In the genomic region with DNA sequence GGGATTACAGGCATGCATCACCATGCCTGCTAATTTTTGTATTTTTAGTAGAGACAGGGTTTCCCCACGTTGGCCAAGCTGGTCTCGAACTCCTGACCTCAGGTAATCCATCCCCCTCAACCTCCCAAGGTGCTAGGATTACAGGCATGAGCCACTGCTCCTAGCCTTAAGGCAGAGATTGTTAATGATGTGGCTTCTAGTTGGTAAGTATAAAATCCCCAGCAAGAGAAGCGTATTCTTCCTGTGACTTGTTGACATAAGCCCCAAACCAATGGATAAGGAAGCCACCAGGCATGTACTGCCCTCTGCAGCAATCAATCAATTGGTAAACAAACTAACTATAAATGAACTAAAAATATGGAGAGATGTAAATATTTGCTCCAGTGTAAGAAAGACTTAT, we compare ENCODE assay signal across 2 cellular contexts.
TF ChIP-seq lines count a peak whose summit lies in the region.

No MANE protein-coding gene starts in this region.

TF ChIP-seq in GM23338, 12 proteins besides CTCF, POLR2A, EP300 and RAD21 (continued from another document):
- TF ChIP-seq JUNB (IDR thresholded peaks at IDR 0.05; ENCODE audit: unreplicated experiment) (no peak), EZH2phosphoT487 (IDR thresholded peaks at IDR 0.05; ENCODE audit: unreplicated experiment) (no peak), STAT1 (IDR thresholded peaks at IDR 0.05; ENCODE audit: unreplicated experiment) (no peak), POLR2AphosphoS5 (IDR thresholded peaks at IDR 0.05; ENCODE audit: low read depth) (no peak)
- TF ChIP-seq, protein P1, sequence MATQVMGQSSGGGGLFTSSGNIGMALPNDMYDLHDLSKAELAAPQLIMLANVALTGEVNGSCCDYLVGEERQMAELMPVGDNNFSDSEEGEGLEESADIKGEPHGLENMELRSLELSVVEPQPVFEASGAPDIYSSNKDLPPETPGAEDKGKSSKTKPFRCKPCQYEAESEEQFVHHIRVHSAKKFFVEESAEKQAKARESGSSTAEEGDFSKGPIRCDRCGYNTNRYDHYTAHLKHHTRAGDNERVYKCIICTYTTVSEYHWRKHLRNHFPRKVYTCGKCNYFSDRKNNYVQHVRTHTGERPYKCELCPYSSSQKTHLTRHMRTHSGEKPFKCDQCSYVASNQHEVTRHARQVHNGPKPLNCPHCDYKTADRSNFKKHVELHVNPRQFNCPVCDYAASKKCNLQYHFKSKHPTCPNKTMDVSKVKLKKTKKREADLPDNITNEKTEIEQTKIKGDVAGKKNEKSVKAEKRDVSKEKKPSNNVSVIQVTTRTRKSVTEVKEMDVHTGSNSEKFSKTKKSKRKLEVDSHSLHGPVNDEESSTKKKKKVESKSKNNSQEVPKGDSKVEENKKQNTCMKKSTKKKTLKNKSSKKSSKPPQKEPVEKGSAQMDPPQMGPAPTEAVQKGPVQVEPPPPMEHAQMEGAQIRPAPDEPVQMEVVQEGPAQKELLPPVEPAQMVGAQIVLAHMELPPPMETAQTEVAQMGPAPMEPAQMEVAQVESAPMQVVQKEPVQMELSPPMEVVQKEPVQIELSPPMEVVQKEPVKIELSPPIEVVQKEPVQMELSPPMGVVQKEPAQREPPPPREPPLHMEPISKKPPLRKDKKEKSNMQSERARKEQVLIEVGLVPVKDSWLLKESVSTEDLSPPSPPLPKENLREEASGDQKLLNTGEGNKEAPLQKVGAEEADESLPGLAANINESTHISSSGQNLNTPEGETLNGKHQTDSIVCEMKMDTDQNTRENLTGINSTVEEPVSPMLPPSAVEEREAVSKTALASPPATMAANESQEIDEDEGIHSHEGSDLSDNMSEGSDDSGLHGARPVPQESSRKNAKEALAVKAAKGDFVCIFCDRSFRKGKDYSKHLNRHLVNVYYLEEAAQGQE (IDR thresholded peaks at IDR 0.05; ENCODE audit: unreplicated experiment) = no peak
- TF ChIP-seq, protein P2, sequence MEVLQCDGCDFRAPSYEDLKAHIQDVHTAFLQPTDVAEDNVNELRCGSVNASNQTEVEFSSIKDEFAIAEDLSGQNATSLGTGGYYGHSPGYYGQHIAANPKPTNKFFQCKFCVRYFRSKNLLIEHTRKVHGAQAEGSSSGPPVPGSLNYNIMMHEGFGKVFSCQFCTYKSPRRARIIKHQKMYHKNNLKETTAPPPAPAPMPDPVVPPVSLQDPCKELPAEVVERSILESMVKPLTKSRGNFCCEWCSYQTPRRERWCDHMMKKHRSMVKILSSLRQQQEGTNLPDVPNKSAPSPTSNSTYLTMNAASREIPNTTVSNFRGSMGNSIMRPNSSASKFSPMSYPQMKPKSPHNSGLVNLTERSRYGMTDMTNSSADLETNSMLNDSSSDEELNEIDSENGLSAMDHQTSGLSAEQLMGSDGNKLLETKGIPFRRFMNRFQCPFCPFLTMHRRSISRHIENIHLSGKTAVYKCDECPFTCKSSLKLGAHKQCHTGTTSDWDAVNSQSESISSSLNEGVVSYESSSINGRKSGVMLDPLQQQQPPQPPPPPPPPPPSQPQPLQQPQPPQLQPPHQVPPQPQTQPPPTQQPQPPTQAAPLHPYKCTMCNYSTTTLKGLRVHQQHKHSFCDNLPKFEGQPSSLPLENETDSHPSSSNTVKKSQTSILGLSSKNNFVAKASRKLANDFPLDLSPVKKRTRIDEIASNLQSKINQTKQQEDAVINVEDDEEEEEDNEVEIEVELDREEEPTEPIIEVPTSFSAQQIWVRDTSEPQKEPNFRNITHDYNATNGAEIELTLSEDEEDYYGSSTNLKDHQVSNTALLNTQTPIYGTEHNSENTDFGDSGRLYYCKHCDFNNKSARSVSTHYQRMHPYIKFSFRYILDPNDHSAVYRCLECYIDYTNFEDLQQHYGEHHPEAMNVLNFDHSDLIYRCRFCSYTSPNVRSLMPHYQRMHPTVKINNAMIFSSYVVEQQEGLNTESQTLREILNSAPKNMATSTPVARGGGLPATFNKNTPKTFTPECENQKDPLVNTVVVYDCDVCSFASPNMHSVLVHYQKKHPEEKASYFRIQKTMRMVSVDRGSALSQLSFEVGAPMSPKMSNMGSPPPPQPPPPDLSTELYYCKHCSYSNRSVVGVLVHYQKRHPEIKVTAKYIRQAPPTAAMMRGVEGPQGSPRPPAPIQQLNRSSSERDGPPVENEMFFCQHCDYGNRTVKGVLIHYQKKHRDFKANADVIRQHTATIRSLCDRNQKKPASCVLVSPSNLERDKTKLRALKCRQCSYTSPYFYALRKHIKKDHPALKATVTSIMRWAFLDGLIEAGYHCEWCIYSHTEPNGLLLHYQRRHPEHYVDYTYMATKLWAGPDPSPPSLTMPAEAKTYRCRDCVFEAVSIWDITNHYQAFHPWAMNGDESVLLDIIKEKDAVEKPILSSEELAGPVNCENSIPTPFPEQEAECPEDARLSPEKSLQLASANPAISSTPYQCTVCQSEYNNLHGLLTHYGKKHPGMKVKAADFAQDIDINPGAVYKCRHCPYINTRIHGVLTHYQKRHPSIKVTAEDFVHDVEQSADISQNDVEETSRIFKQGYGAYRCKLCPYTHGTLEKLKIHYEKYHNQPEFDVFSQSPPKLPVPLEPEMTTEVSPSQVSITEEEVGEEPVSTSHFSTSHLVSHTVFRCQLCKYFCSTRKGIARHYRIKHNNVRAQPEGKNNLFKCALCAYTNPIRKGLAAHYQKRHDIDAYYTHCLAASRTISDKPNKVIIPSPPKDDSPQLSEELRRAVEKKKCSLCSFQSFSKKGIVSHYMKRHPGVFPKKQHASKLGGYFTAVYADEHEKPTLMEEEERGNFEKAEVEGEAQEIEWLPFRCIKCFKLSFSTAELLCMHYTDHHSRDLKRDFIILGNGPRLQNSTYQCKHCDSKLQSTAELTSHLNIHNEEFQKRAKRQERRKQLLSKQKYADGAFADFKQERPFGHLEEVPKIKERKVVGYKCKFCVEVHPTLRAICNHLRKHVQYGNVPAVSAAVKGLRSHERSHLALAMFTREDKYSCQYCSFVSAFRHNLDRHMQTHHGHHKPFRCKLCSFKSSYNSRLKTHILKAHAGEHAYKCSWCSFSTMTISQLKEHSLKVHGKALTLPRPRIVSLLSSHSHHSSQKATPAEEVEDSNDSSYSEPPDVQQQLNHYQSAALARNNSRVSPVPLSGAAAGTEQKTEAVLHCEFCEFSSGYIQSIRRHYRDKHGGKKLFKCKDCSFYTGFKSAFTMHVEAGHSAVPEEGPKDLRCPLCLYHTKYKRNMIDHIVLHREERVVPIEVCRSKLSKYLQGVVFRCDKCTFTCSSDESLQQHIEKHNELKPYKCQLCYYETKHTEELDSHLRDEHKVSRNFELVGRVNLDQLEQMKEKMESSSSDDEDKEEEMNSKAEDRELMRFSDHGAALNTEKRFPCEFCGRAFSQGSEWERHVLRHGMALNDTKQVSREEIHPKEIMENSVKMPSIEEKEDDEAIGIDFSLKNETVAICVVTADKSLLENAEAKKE (CRISPR knock-in tag; IDR thresholded peaks at IDR 0.05) = no peak
- TF ChIP-seq, protein P3, sequence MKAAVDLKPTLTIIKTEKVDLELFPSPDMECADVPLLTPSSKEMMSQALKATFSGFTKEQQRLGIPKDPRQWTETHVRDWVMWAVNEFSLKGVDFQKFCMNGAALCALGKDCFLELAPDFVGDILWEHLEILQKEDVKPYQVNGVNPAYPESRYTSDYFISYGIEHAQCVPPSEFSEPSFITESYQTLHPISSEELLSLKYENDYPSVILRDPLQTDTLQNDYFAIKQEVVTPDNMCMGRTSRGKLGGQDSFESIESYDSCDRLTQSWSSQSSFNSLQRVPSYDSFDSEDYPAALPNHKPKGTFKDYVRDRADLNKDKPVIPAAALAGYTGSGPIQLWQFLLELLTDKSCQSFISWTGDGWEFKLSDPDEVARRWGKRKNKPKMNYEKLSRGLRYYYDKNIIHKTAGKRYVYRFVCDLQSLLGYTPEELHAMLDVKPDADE (IDR thresholded peaks at IDR 0.05) = no peak

TF ChIP-seq in HEK293, 187 proteins besides CTCF, POLR2A, EP300 and RAD21 (continued from another document):
- TF ChIP-seq, protein P4, sequence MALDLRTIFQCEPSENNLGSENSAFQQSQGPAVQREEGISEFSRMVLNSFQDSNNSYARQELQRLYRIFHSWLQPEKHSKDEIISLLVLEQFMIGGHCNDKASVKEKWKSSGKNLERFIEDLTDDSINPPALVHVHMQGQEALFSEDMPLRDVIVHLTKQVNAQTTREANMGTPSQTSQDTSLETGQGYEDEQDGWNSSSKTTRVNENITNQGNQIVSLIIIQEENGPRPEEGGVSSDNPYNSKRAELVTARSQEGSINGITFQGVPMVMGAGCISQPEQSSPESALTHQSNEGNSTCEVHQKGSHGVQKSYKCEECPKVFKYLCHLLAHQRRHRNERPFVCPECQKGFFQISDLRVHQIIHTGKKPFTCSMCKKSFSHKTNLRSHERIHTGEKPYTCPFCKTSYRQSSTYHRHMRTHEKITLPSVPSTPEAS (tag by site-specific recombination; IDR thresholded peaks at IDR 0.05) = no peak
- no peak for TF ChIP-seq ZNF785 (tag by site-specific recombination; IDR thresholded peaks at IDR 0.05)
- TF ChIP-seq ZNF426 (tag by site-specific recombination; IDR thresholded peaks at IDR 0.05) = no peak
- TF ChIP-seq MZF1 (tag by site-specific recombination; IDR thresholded peaks at IDR 0.05; ENCODE audit: borderline replicate concordance) = peak; percentile 90; the same call in 1 of the 2 replicates
